ENCODE assay signal across 11 cellular contexts in the genomic region with DNA sequence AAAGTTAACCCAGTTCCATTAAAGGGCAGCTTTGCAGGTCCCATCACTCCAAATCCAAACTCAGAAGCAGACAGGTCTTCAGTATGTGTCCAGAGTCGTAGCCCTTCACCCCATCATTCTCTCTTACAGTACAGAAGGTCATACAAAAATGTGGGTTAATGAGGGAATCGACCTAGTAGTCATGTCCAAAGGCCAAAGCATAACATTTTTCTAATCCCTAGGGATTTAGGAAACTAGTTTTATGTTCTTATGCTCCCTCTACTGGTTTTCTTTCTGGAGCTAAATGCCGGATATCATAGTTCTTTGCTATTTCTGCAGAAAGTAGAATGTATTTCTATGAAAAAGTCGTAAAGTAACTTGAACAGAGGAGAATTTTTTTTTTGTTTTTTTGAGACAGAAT.
DNase-seq lines count a peak whose midpoint lies in the region; ATAC-seq and TF ChIP-seq lines count a peak whose summit lies in the region.
"Had no signal": no experiment of that assay in that cellular context is flagged by ENCODE, and none has a peak within 500 bp of the region (broad histone marks: within the 10 kb centered on the region; RNA-seq: fewer than 3 reads in every experiment).

No MANE protein-coding gene starts in this region.

- no peaks in the 10 kb centered on the region for H3K27me3 ChIP-seq in skeletal muscle satellite cell (ENCODE audit: control insufficient read depth, insufficient read depth, low read length)
- H3K27me3 ChIP-seq: neutrophil had no signal

- H3K9me3 ChIP-seq in skeletal muscle satellite cell (replicated peaks; ENCODE audit: low read length) = no peaks in the 10 kb centered on the region
- H3K9me3 ChIP-seq: neutrophil had no signal

- peak; percentile 26 for ATAC-seq in Right ventricle myocardium superior (ENCODE audit: poor library complexity)
- ATAC-seq in HG03045 (IDR thresholded peaks at IDR 0.05; ENCODE audit: unreplicated experiment) = no peak
- ATAC-seq: effector memory CD8-positive, alpha-beta T cell had no signal

- H3K9me3 Mint-ChIP-seq in activated T-helper 1 cell treated with anti-CD3 and anti-CD28 coated beads, Interleukin-12 subunit alpha, Interleukin-12 subunit beta, Interleukin-2, Interleukin-4 antibody, amounts not matched to agents 30 ng/mL and 10 ng/mL and 1 ng/mL, durations not matched to agents 14 hours and 24 hours and 36 hours = no peaks in the 10 kb centered on the region
- H3K9me3 Mint-ChIP-seq: effector memory CD8-positive, alpha-beta T cell had no signal

- H3K4me1 Mint-ChIP-seq in activated T-helper 1 cell treated with anti-CD3 and anti-CD28 coated beads, Interleukin-12 subunit alpha, Interleukin-12 subunit beta, Interleukin-2, Interleukin-4 antibody, amounts not matched to agents 30 ng/mL and 10 ng/mL and 1 ng/mL, durations not matched to agents 14 hours and 24 hours and 36 hours (ENCODE audit: low read depth) = peaks cover 16% of the 10 kb centered on the region

- H3K9ac ChIP-seq in skeletal muscle satellite cell (ENCODE audit: low read depth, low read length) = peak overlapping the region; percentile 77

- H3K36me3 ChIP-seq in skeletal muscle satellite cell (ENCODE audit: insufficient read depth, low read length) = peaks cover 33% of the 10 kb centered on the region

- H3K4me2 ChIP-seq in skeletal muscle satellite cell (ENCODE audit: low read length) = peak overlapping the region; percentile 10

- H3K27ac Mint-ChIP-seq in activated T-helper 1 cell treated with anti-CD3 and anti-CD28 coated beads, Interleukin-12 subunit alpha, Interleukin-12 subunit beta, Interleukin-2, Interleukin-4 antibody, amounts not matched to agents 30 ng/mL and 10 ng/mL and 1 ng/mL, durations not matched to agents 14 hours and 24 hours and 36 hours = peak overlapping the region; percentile 8
- H3K27ac Mint-ChIP-seq: effector memory CD8-positive, alpha-beta T cell had no signal

- no peak overlapping the region for H3K4me3 Mint-ChIP-seq in activated T-helper 1 cell treated with anti-CD3 and anti-CD28 coated beads, Interleukin-12 subunit alpha, Interleukin-12 subunit beta, Interleukin-2, Interleukin-4 antibody, amounts not matched to agents 30 ng/mL and 10 ng/mL and 1 ng/mL, durations not matched to agents 14 hours and 24 hours and 36 hours
- H3K4me3 Mint-ChIP-seq: effector memory CD8-positive, alpha-beta T cell had no signal

- no peak overlapping the region for H3K4me3 ChIP-seq in skeletal muscle satellite cell (ENCODE audit: low read length)

- peak; percentile 0 for TF ChIP-seq CTCF in GM10266 (IDR thresholded peaks at IDR 0.05; ENCODE audit: control insufficient read depth, insufficient read depth, low read depth, missing control alignments)

- H3K27me3 Mint-ChIP-seq in activated T-helper 1 cell treated with anti-CD3 and anti-CD28 coated beads, Interleukin-12 subunit alpha, Interleukin-12 subunit beta, Interleukin-2, Interleukin-4 antibody, amounts not matched to agents 30 ng/mL and 10 ng/mL and 1 ng/mL, durations not matched to agents 14 hours and 24 hours and 36 hours (ENCODE audit: insufficient read depth) = no peaks in the 10 kb centered on the region
- H3K27me3 Mint-ChIP-seq: effector memory CD8-positive, alpha-beta T cell had no signal

- intact Hi-C loops in activated T-helper 1 cell treated with anti-CD3 and anti-CD28 coated beads, Interleukin-12 subunit alpha, Interleukin-12 subunit beta, Interleukin-2, Interleukin-4 antibody, amounts not matched to agents 30 ng/mL and 10 ng/mL and 1 ng/mL, durations not matched to agents 14 hours and 24 hours and 36 hours (cut with micrococcal nuclease) = no loop called here
- intact Hi-C loops in Right ventricle myocardium superior (cut with DNase I) = no loop called here

- peaks cover 62% of the 10 kb centered on the region for H3K4me1 ChIP-seq in skeletal muscle satellite cell (ENCODE audit: control insufficient read depth, insufficient read depth, low read length)

- no peak for DNase-seq in GM10266 (ENCODE audit: extremely low spot score)
- no peak for DNase-seq in activated T-helper 1 cell treated with anti-CD3 and anti-CD28 coated beads, Interleukin-12 subunit alpha, Interleukin-12 subunit beta, Interleukin-2, Interleukin-4 antibody, amounts not matched to agents 30 ng/mL and 10 ng/mL and 1 ng/mL, durations not matched to agents 14 hours and 24 hours and 36 hours (ENCODE audit: low spot score)
- no peak for DNase-seq in Right ventricle myocardium superior
- no peak for DNase-seq in NCI-H2107 treated with DMSO at 0.1 percent for 48 hours (lab: John Stamatoyannopoulos, UW; ENCODE audit: unreplicated experiment)
- DNase-seq in SKM-1 (lab: John Stamatoyannopoulos, UW; ENCODE audit: unreplicated experiment) = no peak
- no peak for DNase-seq in SHP77 (lab: John Stamatoyannopoulos, UW)
- DNase-seq: effector memory CD8-positive, alpha-beta T cell; NCI-H2171 had no signal

- H3K36me3 Mint-ChIP-seq in activated T-helper 1 cell treated with anti-CD3 and anti-CD28 coated beads, Interleukin-12 subunit alpha, Interleukin-12 subunit beta, Interleukin-2, Interleukin-4 antibody, amounts not matched to agents 30 ng/mL and 10 ng/mL and 1 ng/mL, durations not matched to agents 14 hours and 24 hours and 36 hours (ENCODE audit: low read depth) = peaks cover 7% of the 10 kb centered on the region
